ENCODE assay signal across 30 cellular contexts in genomic region chr7:83814480-83814879, GRCh38.
"Had no signal": no experiment of that assay in that cellular context is flagged by ENCODE, and none has a peak within 500 bp of the region (broad histone marks: within the 10 kb centered on the region; RNA-seq: fewer than 3 reads in every experiment).

No MANE protein-coding gene starts in this region.

- H3K4me2 ChIP-seq: neural progenitor cell, smooth muscle cell had no signal

- H3K4me1 ChIP-seq: neural progenitor cell, parathyroid adenoma, psoas muscle, spleen, suprapubic skin, testis, tibial artery, upper lobe of left lung, vagina had no signal

- H3K27ac ChIP-seq: neural progenitor cell, ovary, parathyroid adenoma, psoas muscle, skin epidermis, spleen, suprapubic skin, testis, tibial artery, upper lobe of left lung, vagina had no signal

- FAIRE-seq: urothelium cell line had no signal

- DNase-seq: naive thymus-derived CD4-positive, alpha-beta T cell; natural killer cell; occipital lobe; ovary; posterior cingulate gyrus; psoas muscle; right cardiac atrium; spleen; stimulated activated CD4-positive, alpha-beta T cell treated with anti-CD3 and anti-CD28 coated beads, Interleukin-12 subunit alpha, Interleukin-12 subunit beta, amount 100 ng/mL, for 4 hours; stimulated activated CD4-positive, alpha-beta T cell treated with anti-CD3 and anti-CD28 coated beads, Interleukin-1b, Interleukin-23, amount 100 ng/mL, for 48 hours; stimulated activated CD4-positive, alpha-beta T cell treated with anti-CD3 and anti-CD28 coated beads, Interleukin-4, amount 100 ng/mL, for 1 hour; stimulated activated CD4-positive, alpha-beta T cell treated with anti-CD3 and anti-CD28 coated beads, Interleukin-4, amount 100 ng/mL, for 4 hours; stimulated activated CD8-positive, alpha-beta memory T cell treated with anti-CD3 and anti-CD28 coated beads, Interleukin-4, amount 100 ng/mL, for 48 hours; stimulated activated naive CD4-positive, alpha-beta T cell; stimulated activated naive CD8-positive, alpha-beta T cell treated with anti-CD3 and anti-CD28 coated beads, Interleukin-15, amount 100 ng/mL, for 72 hours; stimulated activated naive CD8-positive, alpha-beta T cell treated with anti-CD3 and anti-CD28 coated beads, Interleukin-15, Interleukin-2, amounts not matched to agents 100 U/mL and 50 U/mL, for 24 hours; substantia nigra; testis; tibial artery; trophoblast cell; upper lobe of left lung had no signal

- H3K27me3 ChIP-seq: neural progenitor cell, ovary, spleen, suprapubic skin, testis, tibial artery, upper lobe of left lung, vagina had no signal

- H3K4me3 ChIP-seq: neural progenitor cell, ovary, psoas muscle, skin epidermis, smooth muscle cell, spleen, suprapubic skin, testis, tibial artery, upper lobe of left lung, vagina had no signal

- H3K36me3 ChIP-seq: neural progenitor cell, ovary, spleen, suprapubic skin, tibial artery, upper lobe of left lung, vagina had no signal

- H3K9me3 ChIP-seq: ovary, suprapubic skin, testis, tibial artery, upper lobe of left lung, vagina had no signal

- H3K9ac ChIP-seq: neural progenitor cell, parathyroid adenoma had no signal

- H3K79me2 ChIP-seq: parathyroid adenoma had no signal

- ATAC-seq: naive thymus-derived CD4-positive, alpha-beta T cell; natural killer cell; psoas muscle; right cardiac atrium; sciatic nerve; stimulated activated memory B cell treated with anti-CD40 and anti-IgM and Interleukin-4, amounts not matched to agents 10 μg/mL and 1 μg/mL and 100 μg/mL, for 72 hours; stimulated activated naive CD8-positive, alpha-beta T cell treated with anti-CD3 and anti-CD28 coated beads, Interleukin-15, amount 100 ng/mL, for 72 hours; stimulated activated naive CD8-positive, alpha-beta T cell treated with anti-CD3 and anti-CD28 coated beads, Interleukin-15, Interleukin-2, amounts not matched to agents 100 U/mL and 50 U/mL, for 24 hours had no signal

- H2AFZ ChIP-seq: neural progenitor cell, parathyroid adenoma had no signal
